20 cellular contexts compared by ENCODE assay signal in the genomic region with DNA sequence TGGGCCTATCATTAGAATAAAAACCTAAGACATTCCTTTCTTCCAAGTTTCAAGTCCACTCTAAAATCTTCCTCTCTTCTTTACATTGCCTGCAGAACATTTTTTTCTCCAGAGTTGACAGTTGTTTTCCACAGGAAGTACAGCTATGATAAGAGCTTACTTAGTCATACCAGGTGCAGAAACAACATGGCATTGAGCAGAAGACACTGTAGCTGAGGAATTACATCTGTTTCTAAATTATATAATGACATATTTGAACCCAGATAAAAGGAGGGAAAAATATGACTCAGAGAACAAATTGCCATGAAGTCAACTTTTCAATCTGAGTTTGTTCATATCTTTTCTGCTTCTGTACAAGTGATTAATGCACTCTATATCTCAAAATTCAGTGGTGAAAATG. TPM values are rescaled to one million over a fixed set of nuclear protein-coding genes. Genes with fewer than 3 reads are reported as not detected.
A peak's percentile ranks its signal among the peaks of the same experiment; 100 is the strongest.
DNase-seq lines count a peak whose midpoint lies in the region; ATAC-seq, FAIRE-seq and TF ChIP-seq lines count a peak whose summit lies in the region.
"Had no signal": no experiment of that assay in that cellular context is flagged by ENCODE, and none has a peak within 500 bp of the region (broad histone marks: within the 10 kb centered on the region; RNA-seq: fewer than 3 reads in every experiment).

No MANE protein-coding gene starts in this region.

- H3K27ac Mint-ChIP-seq in T-helper 1 cell treated with Interleukin-12 subunit alpha and Interleukin-12 subunit beta and Interleukin-4 antibody, amounts not matched to agents 30 μg/mL and 1 μg/mL, for 36 hours: peak overlapping the region; percentile 18
- H3K27ac Mint-ChIP-seq: activated CD4-positive, alpha-beta memory T cell treated with anti-CD3 and anti-CD28 coated beads for 36 hours; mesothelial cell of epicardium had no signal

- no peak for TF ChIP-seq CTCF in K562 (IDR thresholded peaks at IDR 0.05 in 2 of 3, conservative IDR thresholded peaks at IDR 0.05 in 1 of 3; ENCODE audit: insufficient read depth in 2 of 3, low read depth in 1 of 3, low read length in 3 of 3)

- H3K4me3 ChIP-seq in BLaER1 (no peak overlapping the region), K562 (no peak overlapping the region)
- H3K4me3 ChIP-seq: ascending aorta, esophagus muscularis mucosa, ovary, right atrium auricular region had no signal

- TF ChIP-seq POLR2A in K562 (conservative IDR thresholded peaks at IDR 0.05): no peak

- TF ChIP-seq EP300 in K562 (IDR thresholded peaks at IDR 0.05; ENCODE audit: low read length): peak; percentile 80

- intact Hi-C loops in K562 (cut with micrococcal nuclease): no loop called here

- H3K79me2 ChIP-seq in K562 (ENCODE audit: control insufficient read depth, insufficient read depth, low read length): no peaks in the 10 kb centered on the region

- DNase-seq in DMS53 (lab: John Stamatoyannopoulos, UW) (peak; percentile 57), K562 (ENCODE audit: extremely low read depth in 1 of 4, low spot score in 3 of 4) (peak; percentile 20 to 44 (median 28)), GOT3 (lab: John Stamatoyannopoulos, UW) (no peak), NCI-H526 treated with DMSO at 0.1 percent for 48 hours (lab: John Stamatoyannopoulos, UW) (no peak)
- DNase-seq: activated CD4-positive, alpha-beta memory T cell treated with anti-CD3 and anti-CD28 coated beads for 36 hours; COR-L47; effector CD8-positive, alpha-beta T cell; EL; natural killer cell; NCI-H1417; NCI-H524 treated with DMSO at 0.1 percent for 48 hours; ovary had no signal

- H3K9me3 ChIP-seq in BLaER1 (peaks cover 67% of the 10 kb centered on the region), K562 (replicated peaks; ENCODE audit: control insufficient read depth, insufficient read depth, low read depth, low read length) (peaks cover 4% of the 10 kb centered on the region)

- no peak for TF ChIP-seq RAD21 in K562 (CRISPR knock-in tag; conservative IDR thresholded peaks at IDR 0.05 in 1 of 2, IDR thresholded peaks at IDR 0.05 in 1 of 2)

- no TSS peak for BruUV-seq in K562 (replicated peaks; lab: Mats Ljungman, UMichigan)

- CTCF ChIA-PET in K562 (lab: Yijun Ruan, JAX; ENCODE audit: low intra/inter-chr PET ratio): interaction anchor here (0.6 kb wide), 1 partner anchor 1510 kb away, joined by 3 read pairs; no protein-coding TSS in a partner anchor

- peak; percentile 80 for FAIRE-seq in K562 (lab: Jason Lieb, UNC)
- FAIRE-seq: GM18507 had no signal

- no peaks in the 10 kb centered on the region for H3K9me1 ChIP-seq in K562 (ENCODE audit: control insufficient read depth, insufficient read depth, low read length)

- in situ Hi-C loops in K562 (cut with MboI): loop anchor here (25.0 kb wide), 1 partner anchor 177 kb away; no protein-coding TSS in a partner anchor

- 0 out of 2 replicates have a peak overlapping the region, but pooled peaks have one; percentile 33 for H2AFZ ChIP-seq in K562 (ENCODE audit: low read depth, low read length)

- peaks cover 20% of the 10 kb centered on the region for H3K4me1 Mint-ChIP-seq in T-helper 1 cell treated with Interleukin-12 subunit alpha and Interleukin-12 subunit beta and Interleukin-4 antibody, amounts not matched to agents 30 μg/mL and 1 μg/mL, for 36 hours (ENCODE audit: low read depth)
- H3K4me1 Mint-ChIP-seq: mesothelial cell of epicardium had no signal

- H3K9me3 Mint-ChIP-seq in T-helper 1 cell treated with Interleukin-12 subunit alpha and Interleukin-12 subunit beta and Interleukin-4 antibody, amounts not matched to agents 30 μg/mL and 1 μg/mL, for 36 hours: peaks cover 32% of the 10 kb centered on the region

- H3K27ac ChIP-seq in BLaER1 (0 out of 2 replicates have a peak overlapping the region, but pooled peaks have one; percentile 2), K562 (ENCODE audit: extremely low read depth, low read depth, low read length) (peak overlapping the region; percentile 48; the same call in 1 of the 3 replicates)
- H3K27ac ChIP-seq: ascending aorta, esophagus muscularis mucosa, ovary, right atrium auricular region had no signal

- H3K4me2 ChIP-seq in BLaER1 (peak overlapping the region; percentile 39), K562 (ENCODE audit: insufficient read depth, low read length) (no peak overlapping the region)

- ATAC-seq in K562: peak; percentile 74
- ATAC-seq in HG03139 (IDR thresholded peaks at IDR 0.05; ENCODE audit: unreplicated experiment): no peak
- ATAC-seq: natural killer cell had no signal

- H3K36me3 ChIP-seq in BLaER1 (no peaks in the 10 kb centered on the region), K562 (ENCODE audit: control insufficient read depth, insufficient read depth, low read length) (no peaks in the 10 kb centered on the region)
- H3K36me3 ChIP-seq: ascending aorta, ovary, right atrium auricular region had no signal

- H3K9ac ChIP-seq in BLaER1: no peak overlapping the region
- H3K9ac ChIP-seq in K562 (ENCODE audit: insufficient read depth in 1 of 2, low read depth in 2 of 2, low read length in 2 of 2): no peak overlapping the region

- no peaks in the 10 kb centered on the region for H4K20me1 ChIP-seq in BLaER1
- no peaks in the 10 kb centered on the region for H4K20me1 ChIP-seq in K562 (replicated peaks; ENCODE audit: control insufficient read depth, insufficient read depth, low read length)

- H3K27me3 ChIP-seq in BLaER1: no peaks in the 10 kb centered on the region
- H3K27me3 ChIP-seq in K562 (ENCODE audit: control insufficient read depth in 2 of 2, insufficient read depth in 2 of 2, low read length in 2 of 2): no peaks in the 10 kb centered on the region
- H3K27me3 ChIP-seq: ascending aorta, esophagus muscularis mucosa, ovary, right atrium auricular region had no signal

- H3K36me3 Mint-ChIP-seq in T-helper 1 cell treated with Interleukin-12 subunit alpha and Interleukin-12 subunit beta and Interleukin-4 antibody, amounts not matched to agents 30 μg/mL and 1 μg/mL, for 36 hours (ENCODE audit: low read depth): peaks cover 52% of the 10 kb centered on the region

- H3K4me3 Mint-ChIP-seq in T-helper 1 cell treated with Interleukin-12 subunit alpha and Interleukin-12 subunit beta and Interleukin-4 antibody, amounts not matched to agents 30 μg/mL and 1 μg/mL, for 36 hours: no peak overlapping the region
- H3K4me3 Mint-ChIP-seq: activated CD4-positive, alpha-beta memory T cell treated with anti-CD3 and anti-CD28 coated beads for 36 hours; mesothelial cell of epicardium; natural killer cell had no signal

- H3K27me3 Mint-ChIP-seq in T-helper 1 cell treated with Interleukin-12 subunit alpha and Interleukin-12 subunit beta and Interleukin-4 antibody, amounts not matched to agents 30 μg/mL and 1 μg/mL, for 36 hours (ENCODE audit: low read depth): peaks cover 4% of the 10 kb centered on the region
- H3K27me3 Mint-ChIP-seq: activated CD4-positive, alpha-beta memory T cell treated with anti-CD3 and anti-CD28 coated beads for 36 hours had no signal

- POLR2A ChIA-PET in K562 (lab: Yijun Ruan, JAX): interaction anchor here (0.9 to 1.1 kb wide), 2 partner anchors 13 to 59 kb away, joined by 3 to 4 read pairs; no protein-coding TSS in a partner anchor

- H3K4me1 ChIP-seq in BLaER1 (peaks cover 35% of the 10 kb centered on the region), K562 (replicated peaks in 1 of 2; ENCODE audit: control insufficient read depth in 2 of 2, insufficient read depth in 2 of 2, low read length in 2 of 2) (peaks cover 0 to 6% of the 10 kb centered on the region in 2 experiments; a peak in 1 of 5 replicates)
- H3K4me1 ChIP-seq: ascending aorta, esophagus muscularis mucosa, right atrium auricular region had no signal

TF ChIP-seq in K562, 482 proteins besides CTCF, POLR2A, EP300 and RAD21 (continues in another document):
- TF ChIP-seq SMARCE1 (IDR thresholded peaks at IDR 0.05): peak; percentile 54; the same call in 1 of the 2 replicates
- no peak for TF ChIP-seq NUFIP1 (IDR thresholded peaks at IDR 0.05; ENCODE audit: partially characterized antibody)
- 0 out of 2 replicates have a peak, but pooled peaks have one; percentile 13 for TF ChIP-seq MAFG (tag; conservative IDR thresholded peaks at IDR 0.05)

RNA-seq across cellular contexts. Expression of gene CMPK2, which starts 30.2 kb away (rescaled TPM):
- total RNA-seq in K562 (2011; cell fraction: chromatin; rRNA removed; ENCODE audit: low replicate concordance): 2.3 and 3.5 TPM in 2 replicates
- total RNA-seq in K562 (2011; cell fraction: nucleolus; rRNA removed): 2.3 and 2.8 TPM in 2 replicates
- total RNA-seq in K562 (2011; cell fraction: nucleoplasm; rRNA removed): 3.5 and 5.2 TPM in 2 replicates
- 10.5 TPM in 2 replicates for total RNA-seq in K562 (2014; rRNA removed)
- 5.0 and 5.3 TPM in 2 replicates for total RNA-seq in K562 (2014; rRNA removed; fragmentation: Illumina TruSeq; extraction: Trizol)
- 7.4 and 7.6 TPM in 2 replicates for total RNA-seq in K562 (2015; rRNA removed; fragmentation: Illumina TruSeq; extraction: Trizol)
- total RNA-seq in K562 (2021): 7.2 and 7.9 TPM in 2 replicates
- 3.5 and 4.3 TPM in 2 replicates for polyA plus RNA-seq in K562 (2011; rRNA removed)
- 3.2 and 3.6 TPM in 2 replicates for polyA plus RNA-seq in K562 (2011; cell fraction: cytosol; rRNA removed)
- 5.6 and 6.6 TPM in 2 replicates for polyA plus RNA-seq in K562 (2011; cell fraction: nucleus; rRNA removed)
- polyA plus RNA-seq in K562 (2012): 8.3 and 23.7 TPM in 2 replicates
- 5.3 and 6.5 TPM in 2 replicates for polyA plus RNA-seq in K562 (2014; fragmentation: Illumina TruSeq; extraction: Trizol)
- 1 to 10 TPM; 2.6 to 2.9 TPM for polyA plus RNA-seq in K562 (2014; fragmentation: Nextera tagmentation; extraction: Ambion mirVana)
- 3.8 and 4.5 TPM in 2 replicates for polyA plus RNA-seq in K562 (2014; rRNA removed)
- 2.9 and 4.3 TPM in 2 replicates for polyA minus RNA-seq in K562 (2011; rRNA and poly(A)+ RNA removed)
- 2.9 and 3.3 TPM in 2 replicates for polyA minus RNA-seq in K562 (2011; cell fraction: cytosol; rRNA and poly(A)+ RNA removed)
- 3.4 and 5.2 TPM in 2 replicates for polyA minus RNA-seq in K562 (2011; cell fraction: nucleus; rRNA and poly(A)+ RNA removed)

RNA-seq across cellular contexts. Expression of gene RSAD2, which starts 42.1 kb away (rescaled TPM):
- total RNA-seq in K562 (2011; cell fraction: chromatin; rRNA removed; ENCODE audit: low replicate concordance): 0.39 and 0.79 TPM in 2 replicates
- 0.50 and 0.53 TPM in 2 replicates for total RNA-seq in K562 (2011; cell fraction: nucleolus; rRNA removed)
- 1.2 TPM in 1 of 2 replicates, not detected in the other for total RNA-seq in K562 (2011; cell fraction: nucleoplasm; rRNA removed)
- 0.57 and 1.4 TPM in 2 replicates for total RNA-seq in K562 (2014; rRNA removed)
- 0.41 and 0.51 TPM in 2 replicates for total RNA-seq in K562 (2014; rRNA removed; fragmentation: Illumina TruSeq; extraction: Trizol)
- total RNA-seq in K562 (2015; rRNA removed; fragmentation: Illumina TruSeq; extraction: Trizol): 0.51 and 0.68 TPM in 2 replicates
- 0.18 and 0.49 TPM in 2 replicates for total RNA-seq in K562 (2021)
- 0.24 and 0.45 TPM in 2 replicates for polyA plus RNA-seq in K562 (2011; rRNA removed)
- polyA plus RNA-seq in K562 (2011; cell fraction: cytosol; rRNA removed): 0.06 and 0.15 TPM in 2 replicates
- 0.28 and 0.38 TPM in 2 replicates for polyA plus RNA-seq in K562 (2011; cell fraction: nucleus; rRNA removed)
- 0.46 and 1.1 TPM in 2 replicates for polyA plus RNA-seq in K562 (2012)
- polyA plus RNA-seq in K562 (2014; fragmentation: Illumina TruSeq; extraction: Trizol): 0.15 and 0.37 TPM in 2 replicates
- under 1 TPM; 0.15 to 0.28 TPM for polyA plus RNA-seq in K562 (2014; fragmentation: Nextera tagmentation; extraction: Ambion mirVana)
- 0.11 and 0.19 TPM in 2 replicates for polyA plus RNA-seq in K562 (2014; rRNA removed)
- 0.63 and 0.75 TPM in 2 replicates for polyA minus RNA-seq in K562 (2011; rRNA and poly(A)+ RNA removed)
- not detected in 2 replicates for polyA minus RNA-seq in K562 (2011; cell fraction: cytosol; rRNA and poly(A)+ RNA removed)
- 0.94 and 1.00 TPM in 2 replicates for polyA minus RNA-seq in K562 (2011; cell fraction: nucleus; rRNA and poly(A)+ RNA removed)

Comparison
In these comparisons a context has a peak if more than half of its experiments do, and no peak if none do; other contexts are left out.
1. DNase-seq: peak in DMS53 (single experiment) and K562 (4 of 4); none in GOT3 (single experiment) and NCI-H526 treated with DMSO at 0.1 percent for 48 hours (single experiment).